28 cellular contexts compared by ENCODE assay signal in the genomic region with DNA sequence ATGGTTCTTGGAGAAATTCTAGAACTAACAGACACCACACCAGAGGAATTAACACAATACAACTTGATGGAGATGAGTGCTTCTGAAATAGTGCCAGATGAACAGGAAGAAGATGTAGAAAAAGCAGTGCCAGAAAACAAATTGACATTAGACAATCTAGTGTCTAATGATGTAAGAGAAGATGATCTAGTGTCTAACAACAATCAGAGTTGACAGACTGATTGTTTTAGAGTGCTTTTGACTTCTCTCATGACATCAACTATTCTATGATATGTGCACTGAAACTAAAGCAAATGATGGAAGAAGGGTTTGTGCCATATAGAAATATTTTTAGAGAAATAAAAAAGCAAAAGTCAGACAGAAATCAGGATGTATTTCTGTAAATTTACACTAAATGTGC.
DNase-seq lines count a peak whose midpoint lies in the region; TF ChIP-seq lines count a peak whose summit lies in the region.
"Had no signal": no experiment of that assay in that cellular context is flagged by ENCODE, and none has a peak within 500 bp of the region (broad histone marks: within the 10 kb centered on the region; RNA-seq: fewer than 3 reads in every experiment).

No MANE protein-coding gene starts in this region.

- H3K9me3 ChIP-seq in neural cell (ENCODE audit: low read length), result no peaks in the 10 kb centered on the region
- H3K9me3 ChIP-seq: BE2C, BLaER1 had no signal

- H4K20me1 ChIP-seq in neural cell (ENCODE audit: insufficient read depth), result no peaks in the 10 kb centered on the region
- H4K20me1 ChIP-seq: BLaER1; BLaER1 treated with 17β-estradiol and CSF1 and Interleukin-3, amounts not matched to agents 10 nM and 100 nM had no signal

- TF ChIP-seq CTCF in neural cell (IDR thresholded peaks at IDR 0.05; ENCODE audit: poor library complexity, severe bottlenecking), result no peak

- no peak overlapping the region for H3K9ac ChIP-seq in neural cell (ENCODE audit: low read length)
- H3K9ac ChIP-seq: BLaER1; BLaER1 treated with 17β-estradiol and CSF1 and Interleukin-3, amounts not matched to agents 10 nM and 100 nM had no signal

- DNase-seq in DMS53 (lab: John Stamatoyannopoulos, UW) (peak; percentile 15), DMS53 treated with DMSO at 0.1 percent for 48 hours (lab: John Stamatoyannopoulos, UW; ENCODE audit: unreplicated experiment) (no peak), iPS-NIHi11 (ENCODE audit: low spot score) (no peak)
- DNase-seq: 8988T; ACHN; AML-193; BE2C; C1 segment of cervical spinal cord; Caco-2; Calu3; CD4-positive, alpha-beta memory T cell; CD4-positive, alpha-beta T cell; CD4-positive, CD25-positive, alpha-beta regulatory T cell; CD8-positive, alpha-beta memory T cell; CD8-positive, alpha-beta T cell; COR-L47; DMS 273 treated with DMSO at 0.1 percent for 48 hours; DMS153; DMS79; DMS79 treated with DMSO at 0.1 percent for 48 hours; DND-41; EL had no signal

- H2AFZ ChIP-seq in neural cell (ENCODE audit: low read depth, low read length), result no peak overlapping the region

- H3K9me2 ChIP-seq in neural cell (ENCODE audit: insufficient read depth, low read length), result no peaks in the 10 kb centered on the region

- H3K4me2 ChIP-seq in neural cell (ENCODE audit: low read length), result no peak overlapping the region
- H3K4me2 ChIP-seq: A549; BLaER1; BLaER1 treated with 17β-estradiol and CSF1 and Interleukin-3, amounts not matched to agents 10 nM and 100 nM had no signal

- peak; percentile 88 for TF ChIP-seq EP300 in neural cell (conservative IDR thresholded peaks at IDR 0.05; ENCODE audit: poor library complexity, severe bottlenecking)

- H3K27me3 ChIP-seq in neural cell (ENCODE audit: insufficient read depth, low read depth, low read length), result no peaks in the 10 kb centered on the region
- H3K27me3 ChIP-seq: BE2C; BLaER1; BLaER1 treated with 17β-estradiol and CSF1 and Interleukin-3, amounts not matched to agents 10 nM and 100 nM had no signal

- no peak overlapping the region for H3K27ac ChIP-seq in neural cell (ENCODE audit: low read length)
- H3K27ac ChIP-seq: 22Rv1; A549; BLaER1; BLaER1 treated with 17β-estradiol and CSF1 and Interleukin-3, amounts not matched to agents 10 nM and 100 nM; C4-2B had no signal

- no peaks in the 10 kb centered on the region for H3K36me3 ChIP-seq in neural cell (ENCODE audit: insufficient read depth, low read length)
- H3K36me3 ChIP-seq: BE2C; BLaER1; BLaER1 treated with 17β-estradiol and CSF1 and Interleukin-3, amounts not matched to agents 10 nM and 100 nM had no signal

- no peak overlapping the region for H3K4me3 ChIP-seq in neural cell (ENCODE audit: low read length)
- H3K4me3 ChIP-seq: A549; BLaER1; BLaER1 treated with 17β-estradiol and CSF1 and Interleukin-3, amounts not matched to agents 10 nM and 100 nM had no signal

- no peaks in the 10 kb centered on the region for H3F3A ChIP-seq in neural cell (ENCODE audit: insufficient read depth, low read length, poor library complexity, severe bottlenecking)

- TF ChIP-seq RAD21 in neural cell (conservative IDR thresholded peaks at IDR 0.05), result no peak

- H3K79me2 ChIP-seq in neural cell (replicated peaks; ENCODE audit: insufficient read depth, low read length), result no peaks in the 10 kb centered on the region

TF ChIP-seq in neural cell, 6 proteins besides CTCF, POLR2A, EP300 and RAD21:
- peak; percentile 63 for TF ChIP-seq POLR2AphosphoS5 (IDR thresholded peaks at IDR 0.05)
- no peak for TF ChIP-seq TAF1 (IDR thresholded peaks at IDR 0.05; ENCODE audit: low read depth)
